ENCODE assay signal across 2 cellular contexts in genomic region chr12:62868820-62869219, GRCh38.
TF ChIP-seq lines count a peak whose summit lies in the region.

No MANE protein-coding gene starts in this region.

TF ChIP-seq in IMR-90, 13 proteins besides CTCF, POLR2A, EP300 and RAD21 (continued from another document):
- TF ChIP-seq USF2 (IDR thresholded peaks at IDR 0.05; ENCODE audit: low read depth, low read length) (no peak), NFE2L2 (IDR thresholded peaks at IDR 0.05; ENCODE audit: low read depth, low read length) (no peak), SMC3 (IDR thresholded peaks at IDR 0.05; ENCODE audit: low read depth, low read length) (no peak), CHD1 (IDR thresholded peaks at IDR 0.05; ENCODE audit: low read depth, low read length) (no peak), MAZ (IDR thresholded peaks at IDR 0.05; ENCODE audit: borderline replicate concordance, low read depth, low read length) (no peak), FOS (IDR thresholded peaks at IDR 0.05; ENCODE audit: low read depth, low read length) (no peak), RCOR1 (IDR thresholded peaks at IDR 0.05; ENCODE audit: insufficient replicate concordance, low read length) (no peak), BHLHE40 (IDR thresholded peaks at IDR 0.05; ENCODE audit: low read depth, low read length) (no peak), MXI1 (IDR thresholded peaks at IDR 0.05; ENCODE audit: borderline replicate concordance, low read depth, low read length) (no peak)
TF ChIP-seq in IMR-90: peak in this region for 0.

TF ChIP-seq in K562, 482 proteins besides CTCF, POLR2A, EP300 and RAD21 (continued from another document):
- TF ChIP-seq, protein P1, sequence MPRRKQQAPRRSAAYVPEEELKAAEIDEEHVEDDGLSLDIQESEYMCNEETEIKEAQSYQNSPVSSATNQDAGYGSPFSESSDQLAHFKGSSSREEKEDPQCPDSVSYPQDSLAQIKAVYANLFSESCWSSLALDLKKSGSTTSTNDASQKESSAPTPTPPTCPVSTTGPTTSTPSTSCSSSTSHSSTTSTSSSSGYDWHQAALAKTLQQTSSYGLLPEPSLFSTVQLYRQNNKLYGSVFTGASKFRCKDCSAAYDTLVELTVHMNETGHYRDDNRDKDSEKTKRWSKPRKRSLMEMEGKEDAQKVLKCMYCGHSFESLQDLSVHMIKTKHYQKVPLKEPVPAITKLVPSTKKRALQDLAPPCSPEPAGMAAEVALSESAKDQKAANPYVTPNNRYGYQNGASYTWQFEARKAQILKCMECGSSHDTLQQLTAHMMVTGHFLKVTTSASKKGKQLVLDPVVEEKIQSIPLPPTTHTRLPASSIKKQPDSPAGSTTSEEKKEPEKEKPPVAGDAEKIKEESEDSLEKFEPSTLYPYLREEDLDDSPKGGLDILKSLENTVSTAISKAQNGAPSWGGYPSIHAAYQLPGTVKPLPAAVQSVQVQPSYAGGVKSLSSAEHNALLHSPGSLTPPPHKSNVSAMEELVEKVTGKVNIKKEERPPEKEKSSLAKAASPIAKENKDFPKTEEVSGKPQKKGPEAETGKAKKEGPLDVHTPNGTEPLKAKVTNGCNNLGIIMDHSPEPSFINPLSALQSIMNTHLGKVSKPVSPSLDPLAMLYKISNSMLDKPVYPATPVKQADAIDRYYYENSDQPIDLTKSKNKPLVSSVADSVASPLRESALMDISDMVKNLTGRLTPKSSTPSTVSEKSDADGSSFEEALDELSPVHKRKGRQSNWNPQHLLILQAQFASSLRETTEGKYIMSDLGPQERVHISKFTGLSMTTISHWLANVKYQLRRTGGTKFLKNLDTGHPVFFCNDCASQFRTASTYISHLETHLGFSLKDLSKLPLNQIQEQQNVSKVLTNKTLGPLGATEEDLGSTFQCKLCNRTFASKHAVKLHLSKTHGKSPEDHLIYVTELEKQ (CRISPR knock-in tag; IDR thresholded peaks at IDR 0.05): no peak
- no peak for TF ChIP-seq NONO (IDR thresholded peaks at IDR 0.05; ENCODE audit: low read depth in 2 of 2, low read length in 1 of 2)
